In the genomic region with DNA sequence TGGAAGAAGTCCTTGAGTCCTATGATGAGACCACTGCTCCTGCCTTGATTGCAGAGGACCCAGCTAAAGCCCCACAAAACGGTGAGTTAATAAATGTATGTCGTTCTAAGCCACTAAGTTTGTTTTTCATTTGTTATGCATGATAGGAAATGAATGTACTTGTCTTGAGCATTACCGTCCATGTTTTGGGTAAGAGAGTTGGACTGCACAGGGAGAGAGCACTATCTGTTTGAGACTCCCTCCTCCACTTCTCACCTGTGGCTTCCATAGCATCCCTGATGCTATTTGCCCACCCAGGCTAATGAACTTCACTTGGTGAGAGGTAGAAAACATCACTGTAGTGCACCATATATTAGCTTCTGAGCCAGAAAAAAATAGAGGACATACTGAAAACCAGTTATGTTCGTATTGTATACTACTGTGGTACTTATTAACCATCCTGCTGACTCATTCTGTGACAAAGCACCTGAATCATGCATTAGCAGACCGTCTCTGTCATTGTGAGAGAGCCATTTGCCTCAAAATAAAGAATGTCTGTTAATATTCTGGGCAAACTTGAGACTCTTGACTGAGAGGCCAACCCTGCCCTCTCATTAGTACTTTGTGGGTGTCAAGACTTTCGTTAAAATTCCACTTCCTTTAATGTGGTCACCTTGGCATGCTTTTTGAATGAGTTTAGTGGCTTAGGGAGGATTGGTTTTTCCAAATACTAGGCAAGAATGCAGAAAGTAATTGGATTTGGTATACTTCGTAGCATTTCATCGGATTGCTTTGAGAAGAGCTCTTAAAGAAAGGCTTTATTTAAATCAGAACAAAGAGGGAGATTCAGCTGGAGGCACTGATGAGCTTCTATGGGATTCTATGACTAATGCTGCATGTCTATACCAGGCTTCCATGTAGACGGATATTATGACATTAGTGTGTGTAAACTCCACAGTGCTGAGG, we compare ENCODE assay signal across 8 cellular contexts.
DNase-seq lines count a peak whose midpoint lies in the region; ATAC-seq lines count a peak whose summit lies in the region.

No MANE protein-coding gene starts in this region.

- H3K27ac Mint-ChIP-seq in activated CD4-positive, alpha-beta T cell treated with anti-CD3 and anti-CD28 coated beads for 36 hours: no peak overlapping the region
- no peak overlapping the region for H3K27ac Mint-ChIP-seq in activated CD4-positive, alpha-beta T cell treated with anti-CD3 and anti-CD28 coated beads, Interleukin-2, amount 10 ng/mL, durations not matched to agents 7 days and 5 days
- no peak overlapping the region for H3K27ac Mint-ChIP-seq in stimulated activated effector memory CD8-positive, alpha-beta T cell treated with anti-CD3 and anti-CD28 coated beads, Interleukin-12 subunit alpha, Interleukin-12 subunit beta, amount 100 ng/mL, for 72 hours

- H3K36me3 Mint-ChIP-seq in activated CD4-positive, alpha-beta T cell treated with anti-CD3 and anti-CD28 coated beads for 36 hours (ENCODE audit: low read depth): no peaks in the 10 kb centered on the region
- no peaks in the 10 kb centered on the region for H3K36me3 Mint-ChIP-seq in activated CD4-positive, alpha-beta T cell treated with anti-CD3 and anti-CD28 coated beads, Interleukin-2, amount 10 ng/mL, durations not matched to agents 7 days and 5 days (ENCODE audit: low read depth)
- H3K36me3 Mint-ChIP-seq in stimulated activated effector memory CD8-positive, alpha-beta T cell treated with anti-CD3 and anti-CD28 coated beads, Interleukin-12 subunit alpha, Interleukin-12 subunit beta, amount 100 ng/mL, for 72 hours: no peaks in the 10 kb centered on the region

- POLR2A ChIA-PET in activated CD4-positive, alpha-beta T cell treated with anti-CD3 and anti-CD28 coated beads for 36 hours (lab: Charles Lee): no interaction called here
- POLR2A ChIA-PET in activated CD4-positive, alpha-beta T cell treated with anti-CD3 and anti-CD28 coated beads, Interleukin-2, amount 10 ng/mL, durations not matched to agents 7 days and 5 days (lab: Charles Lee): no interaction called here

- H3K27me3 Mint-ChIP-seq in activated CD4-positive, alpha-beta T cell treated with anti-CD3 and anti-CD28 coated beads for 36 hours: peaks cover 2% of the 10 kb centered on the region
- no peaks in the 10 kb centered on the region for H3K27me3 Mint-ChIP-seq in activated CD4-positive, alpha-beta T cell treated with anti-CD3 and anti-CD28 coated beads, Interleukin-2, amount 10 ng/mL, durations not matched to agents 7 days and 5 days

- intact Hi-C loops in activated CD4-positive, alpha-beta T cell treated with anti-CD3 and anti-CD28 coated beads for 36 hours (cut with DNase I, micrococcal nuclease): no loop called here

- DNase-seq in activated CD4-positive, alpha-beta T cell treated with anti-CD3 and anti-CD28 coated beads for 36 hours: no peak
- DNase-seq in activated CD4-positive, alpha-beta T cell treated with anti-CD3 and anti-CD28 coated beads, Interleukin-2, amount 10 ng/mL, durations not matched to agents 7 days and 5 days: no peak
- DNase-seq in RPMI7951 (ENCODE audit: low read depth) (peak; percentile 68), RPMI8226 (no peak), COR-L47 (lab: John Stamatoyannopoulos, UW) (no peak), NCI-H774 (lab: John Stamatoyannopoulos, UW) (no peak)
- DNase-seq in stimulated activated effector memory CD8-positive, alpha-beta T cell treated with anti-CD3 and anti-CD28 coated beads, Interleukin-12 subunit alpha, Interleukin-12 subunit beta, amount 100 ng/mL, for 72 hours (ENCODE audit: low spot score in 2 of 2): no peak

- peak; percentile 72 for ATAC-seq in activated CD4-positive, alpha-beta T cell treated with anti-CD3 and anti-CD28 coated beads for 36 hours
- ATAC-seq in HG02870 (IDR thresholded peaks at IDR 0.05; ENCODE audit: unreplicated experiment): peak; percentile 96
- peak; percentile 98 for ATAC-seq in stimulated activated effector memory CD8-positive, alpha-beta T cell treated with anti-CD3 and anti-CD28 coated beads, Interleukin-12 subunit alpha, Interleukin-12 subunit beta, amount 100 ng/mL, for 72 hours

- peaks cover 17% of the 10 kb centered on the region for H3K4me1 Mint-ChIP-seq in activated CD4-positive, alpha-beta T cell treated with anti-CD3 and anti-CD28 coated beads for 36 hours
- peaks cover 2% of the 10 kb centered on the region for H3K4me1 Mint-ChIP-seq in activated CD4-positive, alpha-beta T cell treated with anti-CD3 and anti-CD28 coated beads, Interleukin-2, amount 10 ng/mL, durations not matched to agents 7 days and 5 days
- H3K4me1 Mint-ChIP-seq in stimulated activated effector memory CD8-positive, alpha-beta T cell treated with anti-CD3 and anti-CD28 coated beads, Interleukin-12 subunit alpha, Interleukin-12 subunit beta, amount 100 ng/mL, for 72 hours: peaks cover 13% of the 10 kb centered on the region

- H3K9me3 Mint-ChIP-seq in activated CD4-positive, alpha-beta T cell treated with anti-CD3 and anti-CD28 coated beads for 36 hours (ENCODE audit: low read depth): no peaks in the 10 kb centered on the region
- no peaks in the 10 kb centered on the region for H3K9me3 Mint-ChIP-seq in activated CD4-positive, alpha-beta T cell treated with anti-CD3 and anti-CD28 coated beads, Interleukin-2, amount 10 ng/mL, durations not matched to agents 7 days and 5 days
- H3K9me3 Mint-ChIP-seq in stimulated activated effector memory CD8-positive, alpha-beta T cell treated with anti-CD3 and anti-CD28 coated beads, Interleukin-12 subunit alpha, Interleukin-12 subunit beta, amount 100 ng/mL, for 72 hours: no peaks in the 10 kb centered on the region

- CTCF ChIA-PET in activated CD4-positive, alpha-beta T cell treated with anti-CD3 and anti-CD28 coated beads for 36 hours (lab: Charles Lee): no interaction called here
- CTCF ChIA-PET in activated CD4-positive, alpha-beta T cell treated with anti-CD3 and anti-CD28 coated beads, Interleukin-2, amount 10 ng/mL, durations not matched to agents 7 days and 5 days (lab: Charles Lee): interaction anchor here (1.7 kb wide), 1 partner anchor 34 kb away, joined by 3 read pairs; no protein-coding TSS in a partner anchor

- H3K4me3 Mint-ChIP-seq in activated CD4-positive, alpha-beta T cell treated with anti-CD3 and anti-CD28 coated beads for 36 hours: no peak overlapping the region
- H3K4me3 Mint-ChIP-seq in activated CD4-positive, alpha-beta T cell treated with anti-CD3 and anti-CD28 coated beads, Interleukin-2, amount 10 ng/mL, durations not matched to agents 7 days and 5 days: no peak overlapping the region
- H3K4me3 Mint-ChIP-seq in stimulated activated effector memory CD8-positive, alpha-beta T cell treated with anti-CD3 and anti-CD28 coated beads, Interleukin-12 subunit alpha, Interleukin-12 subunit beta, amount 100 ng/mL, for 72 hours: no peak overlapping the region
